Comparison of ENCODE assay signal across 1 cellular context in genomic region chr1:64487061-64487460, GRCh38.
TF ChIP-seq lines count a peak whose summit lies in the region.

No MANE protein-coding gene starts in this region.

TF ChIP-seq in GM23338, 12 proteins besides CTCF, POLR2A, EP300 and RAD21 (continued from another document):
- TF ChIP-seq, protein P1, sequence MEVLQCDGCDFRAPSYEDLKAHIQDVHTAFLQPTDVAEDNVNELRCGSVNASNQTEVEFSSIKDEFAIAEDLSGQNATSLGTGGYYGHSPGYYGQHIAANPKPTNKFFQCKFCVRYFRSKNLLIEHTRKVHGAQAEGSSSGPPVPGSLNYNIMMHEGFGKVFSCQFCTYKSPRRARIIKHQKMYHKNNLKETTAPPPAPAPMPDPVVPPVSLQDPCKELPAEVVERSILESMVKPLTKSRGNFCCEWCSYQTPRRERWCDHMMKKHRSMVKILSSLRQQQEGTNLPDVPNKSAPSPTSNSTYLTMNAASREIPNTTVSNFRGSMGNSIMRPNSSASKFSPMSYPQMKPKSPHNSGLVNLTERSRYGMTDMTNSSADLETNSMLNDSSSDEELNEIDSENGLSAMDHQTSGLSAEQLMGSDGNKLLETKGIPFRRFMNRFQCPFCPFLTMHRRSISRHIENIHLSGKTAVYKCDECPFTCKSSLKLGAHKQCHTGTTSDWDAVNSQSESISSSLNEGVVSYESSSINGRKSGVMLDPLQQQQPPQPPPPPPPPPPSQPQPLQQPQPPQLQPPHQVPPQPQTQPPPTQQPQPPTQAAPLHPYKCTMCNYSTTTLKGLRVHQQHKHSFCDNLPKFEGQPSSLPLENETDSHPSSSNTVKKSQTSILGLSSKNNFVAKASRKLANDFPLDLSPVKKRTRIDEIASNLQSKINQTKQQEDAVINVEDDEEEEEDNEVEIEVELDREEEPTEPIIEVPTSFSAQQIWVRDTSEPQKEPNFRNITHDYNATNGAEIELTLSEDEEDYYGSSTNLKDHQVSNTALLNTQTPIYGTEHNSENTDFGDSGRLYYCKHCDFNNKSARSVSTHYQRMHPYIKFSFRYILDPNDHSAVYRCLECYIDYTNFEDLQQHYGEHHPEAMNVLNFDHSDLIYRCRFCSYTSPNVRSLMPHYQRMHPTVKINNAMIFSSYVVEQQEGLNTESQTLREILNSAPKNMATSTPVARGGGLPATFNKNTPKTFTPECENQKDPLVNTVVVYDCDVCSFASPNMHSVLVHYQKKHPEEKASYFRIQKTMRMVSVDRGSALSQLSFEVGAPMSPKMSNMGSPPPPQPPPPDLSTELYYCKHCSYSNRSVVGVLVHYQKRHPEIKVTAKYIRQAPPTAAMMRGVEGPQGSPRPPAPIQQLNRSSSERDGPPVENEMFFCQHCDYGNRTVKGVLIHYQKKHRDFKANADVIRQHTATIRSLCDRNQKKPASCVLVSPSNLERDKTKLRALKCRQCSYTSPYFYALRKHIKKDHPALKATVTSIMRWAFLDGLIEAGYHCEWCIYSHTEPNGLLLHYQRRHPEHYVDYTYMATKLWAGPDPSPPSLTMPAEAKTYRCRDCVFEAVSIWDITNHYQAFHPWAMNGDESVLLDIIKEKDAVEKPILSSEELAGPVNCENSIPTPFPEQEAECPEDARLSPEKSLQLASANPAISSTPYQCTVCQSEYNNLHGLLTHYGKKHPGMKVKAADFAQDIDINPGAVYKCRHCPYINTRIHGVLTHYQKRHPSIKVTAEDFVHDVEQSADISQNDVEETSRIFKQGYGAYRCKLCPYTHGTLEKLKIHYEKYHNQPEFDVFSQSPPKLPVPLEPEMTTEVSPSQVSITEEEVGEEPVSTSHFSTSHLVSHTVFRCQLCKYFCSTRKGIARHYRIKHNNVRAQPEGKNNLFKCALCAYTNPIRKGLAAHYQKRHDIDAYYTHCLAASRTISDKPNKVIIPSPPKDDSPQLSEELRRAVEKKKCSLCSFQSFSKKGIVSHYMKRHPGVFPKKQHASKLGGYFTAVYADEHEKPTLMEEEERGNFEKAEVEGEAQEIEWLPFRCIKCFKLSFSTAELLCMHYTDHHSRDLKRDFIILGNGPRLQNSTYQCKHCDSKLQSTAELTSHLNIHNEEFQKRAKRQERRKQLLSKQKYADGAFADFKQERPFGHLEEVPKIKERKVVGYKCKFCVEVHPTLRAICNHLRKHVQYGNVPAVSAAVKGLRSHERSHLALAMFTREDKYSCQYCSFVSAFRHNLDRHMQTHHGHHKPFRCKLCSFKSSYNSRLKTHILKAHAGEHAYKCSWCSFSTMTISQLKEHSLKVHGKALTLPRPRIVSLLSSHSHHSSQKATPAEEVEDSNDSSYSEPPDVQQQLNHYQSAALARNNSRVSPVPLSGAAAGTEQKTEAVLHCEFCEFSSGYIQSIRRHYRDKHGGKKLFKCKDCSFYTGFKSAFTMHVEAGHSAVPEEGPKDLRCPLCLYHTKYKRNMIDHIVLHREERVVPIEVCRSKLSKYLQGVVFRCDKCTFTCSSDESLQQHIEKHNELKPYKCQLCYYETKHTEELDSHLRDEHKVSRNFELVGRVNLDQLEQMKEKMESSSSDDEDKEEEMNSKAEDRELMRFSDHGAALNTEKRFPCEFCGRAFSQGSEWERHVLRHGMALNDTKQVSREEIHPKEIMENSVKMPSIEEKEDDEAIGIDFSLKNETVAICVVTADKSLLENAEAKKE (CRISPR knock-in tag; IDR thresholded peaks at IDR 0.05), result no peak
- TF ChIP-seq CREB1 (CRISPR knock-in tag; IDR thresholded peaks at IDR 0.05; ENCODE audit: low read depth) (no peak), EZH2phosphoT487 (IDR thresholded peaks at IDR 0.05; ENCODE audit: unreplicated experiment) (no peak), ZNF114 (CRISPR knock-in tag; IDR thresholded peaks at IDR 0.05) (no peak), NANOG (IDR thresholded peaks at IDR 0.05; ENCODE audit: borderline replicate concordance) (no peak), POLR2AphosphoS5 (IDR thresholded peaks at IDR 0.05; ENCODE audit: low read depth) (no peak), STAT1 (IDR thresholded peaks at IDR 0.05; ENCODE audit: unreplicated experiment) (no peak), EZH2 (IDR thresholded peaks at IDR 0.05; ENCODE audit: low read depth, unreplicated experiment) (no peak)
- TF ChIP-seq, protein P2, sequence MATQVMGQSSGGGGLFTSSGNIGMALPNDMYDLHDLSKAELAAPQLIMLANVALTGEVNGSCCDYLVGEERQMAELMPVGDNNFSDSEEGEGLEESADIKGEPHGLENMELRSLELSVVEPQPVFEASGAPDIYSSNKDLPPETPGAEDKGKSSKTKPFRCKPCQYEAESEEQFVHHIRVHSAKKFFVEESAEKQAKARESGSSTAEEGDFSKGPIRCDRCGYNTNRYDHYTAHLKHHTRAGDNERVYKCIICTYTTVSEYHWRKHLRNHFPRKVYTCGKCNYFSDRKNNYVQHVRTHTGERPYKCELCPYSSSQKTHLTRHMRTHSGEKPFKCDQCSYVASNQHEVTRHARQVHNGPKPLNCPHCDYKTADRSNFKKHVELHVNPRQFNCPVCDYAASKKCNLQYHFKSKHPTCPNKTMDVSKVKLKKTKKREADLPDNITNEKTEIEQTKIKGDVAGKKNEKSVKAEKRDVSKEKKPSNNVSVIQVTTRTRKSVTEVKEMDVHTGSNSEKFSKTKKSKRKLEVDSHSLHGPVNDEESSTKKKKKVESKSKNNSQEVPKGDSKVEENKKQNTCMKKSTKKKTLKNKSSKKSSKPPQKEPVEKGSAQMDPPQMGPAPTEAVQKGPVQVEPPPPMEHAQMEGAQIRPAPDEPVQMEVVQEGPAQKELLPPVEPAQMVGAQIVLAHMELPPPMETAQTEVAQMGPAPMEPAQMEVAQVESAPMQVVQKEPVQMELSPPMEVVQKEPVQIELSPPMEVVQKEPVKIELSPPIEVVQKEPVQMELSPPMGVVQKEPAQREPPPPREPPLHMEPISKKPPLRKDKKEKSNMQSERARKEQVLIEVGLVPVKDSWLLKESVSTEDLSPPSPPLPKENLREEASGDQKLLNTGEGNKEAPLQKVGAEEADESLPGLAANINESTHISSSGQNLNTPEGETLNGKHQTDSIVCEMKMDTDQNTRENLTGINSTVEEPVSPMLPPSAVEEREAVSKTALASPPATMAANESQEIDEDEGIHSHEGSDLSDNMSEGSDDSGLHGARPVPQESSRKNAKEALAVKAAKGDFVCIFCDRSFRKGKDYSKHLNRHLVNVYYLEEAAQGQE (IDR thresholded peaks at IDR 0.05; ENCODE audit: unreplicated experiment), result no peak
